ENCODE assay signal across 23 cellular contexts in genomic region chrX:140799216-140799615, GRCh38.
DNase-seq lines count a peak whose midpoint lies in the region; ATAC-seq, FAIRE-seq and TF ChIP-seq lines count a peak whose summit lies in the region.
"Had no signal": no experiment of that assay in that cellular context is flagged by ENCODE, and none has a peak within 500 bp of the region (broad histone marks: within the 10 kb centered on the region; RNA-seq: fewer than 3 reads in every experiment).

No MANE protein-coding gene starts in this region.

- H3K4me1 ChIP-seq in astrocyte (ENCODE audit: insufficient read depth, low read length) (no peaks in the 10 kb centered on the region), foreskin keratinocyte (no peaks in the 10 kb centered on the region)
- H3K4me1 ChIP-seq: BE2C, SJCRH30 had no signal

- DNase-seq in M059J (ENCODE audit: low read depth), result peak; percentile 10
- no peak for DNase-seq in astrocyte (ENCODE audit: low read depth)
- DNase-seq in foreskin keratinocyte, result peak; percentile 33 to 37
- peak; percentile 3 for DNase-seq in stromal cell of bone marrow (ENCODE audit: low read depth)
- no peak for DNase-seq in activated CD4-positive, alpha-beta T cell treated with anti-CD3 and anti-CD28 coated beads for 48 hours
- DNase-seq: BE2C; DMS79; GM23248; H9; KBM-7; NCI-H1105; NCI-H2029 treated with DMSO at 0.1 percent for 48 hours; NCI-H226; NCI-H510A treated with DMSO at 0.1 percent for 48 hours; NCI-H748 treated with DMSO at 0.1 percent for 48 hours; NK-92 treated with Interleukin-12 subunit alpha and Interleukin-12 subunit beta, amount 100 ng/mL, for 24 hours; SJCRH30 had no signal

- no peaks in the 10 kb centered on the region for H4K20me1 ChIP-seq in astrocyte (ENCODE audit: insufficient read depth, low read length)

- H3K9ac ChIP-seq in astrocyte (ENCODE audit: low read length), result no peak overlapping the region
- H3K9ac ChIP-seq: GM23248 had no signal

- no peak overlapping the region for H3K4me3 ChIP-seq in astrocyte (ENCODE audit: insufficient read depth, low read depth, low read length)
- H3K4me3 ChIP-seq: GM12878, GM23248, SJCRH30 had no signal

- no peak overlapping the region for H3K27ac Mint-ChIP-seq in astrocyte (ENCODE audit: unreplicated experiment)
- H3K27ac Mint-ChIP-seq: H9 had no signal

- no peak overlapping the region for H3K4me2 ChIP-seq in astrocyte (ENCODE audit: low read length)

- H3K9me3 Mint-ChIP-seq in astrocyte (ENCODE audit: unreplicated experiment), result no peaks in the 10 kb centered on the region

- no peak overlapping the region for H2AFZ ChIP-seq in astrocyte (ENCODE audit: low read depth, low read length)
- H2AFZ ChIP-seq: GM23248 had no signal

- H3K79me2 ChIP-seq in astrocyte (ENCODE audit: insufficient read depth, low read length), result no peaks in the 10 kb centered on the region

- H3K9me3 ChIP-seq in astrocyte (ENCODE audit: insufficient read depth, low read depth, low read length), result no peaks in the 10 kb centered on the region
- H3K9me3 ChIP-seq: BE2C, SJCRH30 had no signal

- H3K27ac ChIP-seq in astrocyte (ENCODE audit: low read depth, low read length), result no peak overlapping the region
- no peak overlapping the region for H3K27ac ChIP-seq in foreskin keratinocyte
- H3K27ac ChIP-seq: GM23248, HL-60, SJCRH30 had no signal

- ATAC-seq in foreskin keratinocyte (no peak), HG03045 (IDR thresholded peaks at IDR 0.05; ENCODE audit: unreplicated experiment) (no peak), HG03159 (IDR thresholded peaks at IDR 0.05; ENCODE audit: unreplicated experiment) (no peak)
- ATAC-seq: GM12878, Panc1 had no signal

- no peak overlapping the region for H3K4me3 Mint-ChIP-seq in astrocyte (ENCODE audit: unreplicated experiment)
- H3K4me3 Mint-ChIP-seq: H9 had no signal

- H3K27me3 Mint-ChIP-seq in astrocyte (ENCODE audit: low read depth, unreplicated experiment), result no peaks in the 10 kb centered on the region

- H3K27me3 ChIP-seq in astrocyte (ENCODE audit: insufficient read depth, low read length), result no peaks in the 10 kb centered on the region
- no peaks in the 10 kb centered on the region for H3K27me3 ChIP-seq in foreskin keratinocyte
- H3K27me3 ChIP-seq: BE2C, SJCRH30 had no signal

- H3K36me3 Mint-ChIP-seq in astrocyte (ENCODE audit: low read depth, unreplicated experiment), result no peaks in the 10 kb centered on the region

- H3K36me3 ChIP-seq in astrocyte (ENCODE audit: insufficient read depth, low read length), result no peaks in the 10 kb centered on the region
- H3K36me3 ChIP-seq: BE2C, SJCRH30 had no signal

- H3K4me1 Mint-ChIP-seq in astrocyte (ENCODE audit: low read depth, unreplicated experiment), result peaks cover 6% of the 10 kb centered on the region
- H3K4me1 Mint-ChIP-seq: H9 had no signal

- peak; percentile 82 for FAIRE-seq in astrocyte (lab: Jason Lieb, UNC)
- FAIRE-seq: D721Med, GM12878 had no signal

- TF ChIP-seq CTCF in astrocyte (IDR thresholded peaks at IDR 0.05; ENCODE audit: insufficient read depth, low read depth, low read length) (no peak), foreskin keratinocyte (conservative IDR thresholded peaks at IDR 0.05) (no peak)

Comparison
In these comparisons a context has a peak if more than half of its experiments do, and no peak if none do; other contexts are left out.
1. DNase-seq: peak in M059J (single experiment), foreskin keratinocyte (2 of 2) and stromal cell of bone marrow (single experiment); none in astrocyte (single experiment) and activated CD4-positive, alpha-beta T cell treated with anti-CD3 and anti-CD28 coated beads for 48 hours (single experiment).